ENCODE assay signal across 8 cellular contexts in genomic region chr1:187790724-187791123, GRCh38.
"Had no signal": no experiment of that assay in that cellular context is flagged by ENCODE, and none has a peak within 500 bp of the region (broad histone marks: within the 10 kb centered on the region; RNA-seq: fewer than 3 reads in every experiment).

No MANE protein-coding gene starts in this region.

- DNase-seq: GDM1, GF-D8 had no signal

- FAIRE-seq: G401.6, GM12878, GM12891, GM12892, GM18507, GM19239 had no signal

- ATAC-seq: GM12878 had no signal

- H3K4me3 ChIP-seq: GM12878 had no signal
